Comparison of ENCODE assay signal across 1 cellular context in genomic region chrX:7771788-7772438, GRCh38.
A peak's percentile ranks its signal among the peaks of the same experiment; 100 is the strongest.
TF ChIP-seq lines count a peak whose summit lies in the region.

No MANE protein-coding gene starts in this region.

TF ChIP-seq in HepG2, 621 proteins besides CTCF, POLR2A, EP300 and RAD21 (continued from another document):
- TF ChIP-seq HOMEZ (CRISPR knock-in tag; IDR thresholded peaks at IDR 0.05; ENCODE audit: low read depth) (peak; percentile 72; the same call in 1 of the 2 replicates), ZNF503 (CRISPR knock-in tag; IDR thresholded peaks at IDR 0.05) (no peak), HMG20A (CRISPR knock-in tag; IDR thresholded peaks at IDR 0.05; ENCODE audit: borderline replicate concordance) (peak; percentile 55; the same call in 1 of the 2 replicates), ARID3A (IDR thresholded peaks at IDR 0.05; ENCODE audit: low read depth, low read length) (peak; percentile 77), SAP130 (CRISPR knock-in tag; IDR thresholded peaks at IDR 0.05; ENCODE audit: low read depth) (peak; percentile 25; the same call in 1 of the 2 replicates), TGIF2 (CRISPR knock-in tag; IDR thresholded peaks at IDR 0.05) (no peak), NR2F1 (CRISPR knock-in tag; IDR thresholded peaks at IDR 0.05) (peak in 1 of 2 experiments; percentile 35; a peak in 1 of 4 replicates), ZBTB2 (CRISPR knock-in tag; IDR thresholded peaks at IDR 0.05; ENCODE audit: low read depth) (no peak), ZKSCAN8 (CRISPR knock-in tag; IDR thresholded peaks at IDR 0.05; ENCODE audit: borderline replicate concordance) (no peak), CHD4 (IDR thresholded peaks at IDR 0.05; ENCODE audit: borderline replicate concordance, low read length) (no peak), NCOR1 (IDR thresholded peaks at IDR 0.05; ENCODE audit: borderline replicate concordance, low read length) (peak; percentile 78; the same call in 1 of the 2 replicates), ZNF12 (CRISPR knock-in tag; IDR thresholded peaks at IDR 0.05) (peak; percentile 69; the same call in 1 of the 2 replicates), ZNF260 (CRISPR knock-in tag; IDR thresholded peaks at IDR 0.05; ENCODE audit: borderline replicate concordance, low read depth) (no peak), RCOR2 (CRISPR knock-in tag; IDR thresholded peaks at IDR 0.05) (no peak), GATAD2A (CRISPR knock-in tag; IDR thresholded peaks at IDR 0.05) (peak; percentile 70; the same call in 1 of the 2 replicates), SALL1 (CRISPR knock-in tag; IDR thresholded peaks at IDR 0.05) (peak; percentile 13; the same call in 1 of the 2 replicates), CREBL2 (CRISPR knock-in tag; IDR thresholded peaks at IDR 0.05; ENCODE audit: borderline replicate concordance) (no peak), HNF4A (CRISPR knock-in tag; IDR thresholded peaks at IDR 0.05) (peak; percentile 92), ZNF570 (CRISPR knock-in tag; IDR thresholded peaks at IDR 0.05; ENCODE audit: borderline replicate concordance) (no peak), ZBTB8A (CRISPR knock-in tag; IDR thresholded peaks at IDR 0.05; ENCODE audit: borderline replicate concordance, low read depth) (no peak), ZNF362 (CRISPR knock-in tag; IDR thresholded peaks at IDR 0.05; ENCODE audit: borderline replicate concordance) (no peak), SMARCE1 (IDR thresholded peaks at IDR 0.05; ENCODE audit: borderline replicate concordance) (no peak), ZMYM4 (CRISPR knock-in tag; IDR thresholded peaks at IDR 0.05) (peak; percentile 24; the same call in 1 of the 2 replicates), ZSCAN21 (CRISPR knock-in tag; IDR thresholded peaks at IDR 0.05; ENCODE audit: borderline replicate concordance) (no peak), IRF2 (CRISPR knock-in tag; IDR thresholded peaks at IDR 0.05) (no peak), ZNF343 (CRISPR knock-in tag; IDR thresholded peaks at IDR 0.05) (no peak), CEBPB (IDR thresholded peaks at IDR 0.05; ENCODE audit: borderline replicate concordance, low read depth, low read length) (0 out of 2 replicates have a peak, but pooled peaks have one; percentile 0), REL (CRISPR knock-in tag; conservative IDR thresholded peaks at IDR 0.05) (no peak), PATZ1 (CRISPR knock-in tag; IDR thresholded peaks at IDR 0.05) (no peak), HCFC1 (IDR thresholded peaks at IDR 0.05; ENCODE audit: low read depth, low read length) (no peak), SP1 (IDR thresholded peaks at IDR 0.05) (no peak), SP1 (CRISPR knock-in tag; IDR thresholded peaks at IDR 0.05) (no peak), SSRP1 (CRISPR knock-in tag; IDR thresholded peaks at IDR 0.05) (no peak), HOXD1 (CRISPR knock-in tag; IDR thresholded peaks at IDR 0.05) (no peak), ASH2L (IDR thresholded peaks at IDR 0.05; ENCODE audit: insufficient read length, low read depth, low read length) (peak; percentile 40), E2F5 (CRISPR knock-in tag; conservative IDR thresholded peaks at IDR 0.05) (no peak), HNF4G (IDR thresholded peaks at IDR 0.05; ENCODE audit: borderline replicate concordance, low read depth, low read length) (peak; percentile 84), HNF4G (CRISPR knock-in tag; IDR thresholded peaks at IDR 0.05; ENCODE audit: borderline replicate concordance, low read depth) (peak; percentile 56; the same call in 1 of the 2 replicates), CBX5 (CRISPR knock-in tag; IDR thresholded peaks at IDR 0.05; ENCODE audit: borderline replicate concordance) (no peak), PAXIP1 (CRISPR knock-in tag; conservative IDR thresholded peaks at IDR 0.05) (peak; percentile 93)
